ENCODE assay signal across 16 cellular contexts in the genomic region with DNA sequence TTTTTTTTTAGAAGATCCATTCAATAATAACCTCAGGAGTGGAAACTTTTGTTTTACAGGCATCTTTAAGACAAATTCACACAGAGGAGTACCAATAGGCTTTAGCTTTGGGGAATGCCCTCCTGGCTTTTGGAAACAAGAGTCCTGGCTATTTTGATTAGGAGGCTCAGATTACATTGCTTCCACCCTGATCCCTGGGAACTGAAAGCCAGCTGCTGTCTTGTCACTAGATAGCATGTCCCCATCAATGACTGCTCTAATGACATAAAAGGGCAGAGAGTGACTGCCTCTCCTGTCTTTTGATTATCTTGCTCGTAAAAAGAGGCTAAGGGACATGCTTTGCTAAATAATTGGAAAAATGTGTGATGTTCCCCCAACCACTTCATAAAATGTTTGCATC.
DNase-seq lines count a peak whose midpoint lies in the region; ATAC-seq and TF ChIP-seq lines count a peak whose summit lies in the region.
"Had no signal": no experiment of that assay in that cellular context is flagged by ENCODE, and none has a peak within 500 bp of the region (broad histone marks: within the 10 kb centered on the region; RNA-seq: fewer than 3 reads in every experiment).

No MANE protein-coding gene starts in this region.

- peak; percentile 4 for DNase-seq in NCI-H2171 treated with DMSO at 0.1 percent for 48 hours (lab: John Stamatoyannopoulos, UW)
- no peak for DNase-seq in NCI-H2171 (lab: John Stamatoyannopoulos, UW)
- peak; percentile 31 for DNase-seq in GM23338 (ENCODE audit: low spot score)
- no peak for DNase-seq in WTC11 (ENCODE audit: low spot score)
- DNase-seq in mesendoderm, result peak; percentile 62
- no peak for DNase-seq in SHP77 treated with DMSO at 0.1 percent for 48 hours (lab: John Stamatoyannopoulos, UW)
- no peak for DNase-seq in activated CD4-positive, alpha-beta T cell treated with anti-CD3 and anti-CD28 coated beads, Interleukin-2, amount 10 ng/mL, durations not matched to agents 24 days and 14 days
- DNase-seq: BE2C; CD4-positive, alpha-beta memory T cell; DND-41; GDM1; HCEC 1CT; HFFc6 had no signal

- H3K4me1 Mint-ChIP-seq in GM23338 (peaks cover 15% of the 10 kb centered on the region), WTC11 (peaks cover 22% of the 10 kb centered on the region)
- H3K4me1 Mint-ChIP-seq in stimulated activated memory B cell treated with anti-CD40 and anti-IgM and Interleukin-4, amounts not matched to agents 10 μg/mL and 1 μg/mL and 100 μg/mL, for 72 hours, result no peaks in the 10 kb centered on the region
- no peaks in the 10 kb centered on the region for H3K4me1 Mint-ChIP-seq in activated CD4-positive, alpha-beta T cell treated with anti-CD3 and anti-CD28 coated beads, Interleukin-2, amount 10 ng/mL, durations not matched to agents 24 days and 14 days
- H3K4me1 Mint-ChIP-seq: CD4-positive, alpha-beta memory T cell had no signal

- H4K8ac ChIP-seq in mesendoderm (ENCODE audit: low read depth, low read length), result no peak overlapping the region

- no peaks in the 10 kb centered on the region for H3F3A ChIP-seq in GM23338 (replicated peaks; ENCODE audit: low read depth)

- H3K27ac Mint-ChIP-seq in GM23338 (no peak overlapping the region), WTC11 (no peak overlapping the region)
- no peak overlapping the region for H3K27ac Mint-ChIP-seq in stimulated activated memory B cell treated with anti-CD40 and anti-IgM and Interleukin-4, amounts not matched to agents 10 μg/mL and 1 μg/mL and 100 μg/mL, for 72 hours
- no peak overlapping the region for H3K27ac Mint-ChIP-seq in activated CD4-positive, alpha-beta T cell treated with anti-CD3 and anti-CD28 coated beads, Interleukin-2, amount 10 ng/mL, durations not matched to agents 24 days and 14 days
- H3K27ac Mint-ChIP-seq: CD4-positive, alpha-beta memory T cell; HFFc6 had no signal

- H3K4ac ChIP-seq in mesendoderm (ENCODE audit: low read depth, low read length), result no peak overlapping the region

- no peaks in the 10 kb centered on the region for H3K9me2 ChIP-seq in GM23338 (ENCODE audit: insufficient read depth)

- H3K4me3 ChIP-seq in GM23338 (no peak overlapping the region), mesendoderm (ENCODE audit: low read length) (no peak overlapping the region)

- H3K9me3 Mint-ChIP-seq in GM23338 (no peaks in the 10 kb centered on the region), WTC11 (no peaks in the 10 kb centered on the region)
- peaks cover 2% of the 10 kb centered on the region for H3K9me3 Mint-ChIP-seq in stimulated activated memory B cell treated with anti-CD40 and anti-IgM and Interleukin-4, amounts not matched to agents 10 μg/mL and 1 μg/mL and 100 μg/mL, for 72 hours
- no peaks in the 10 kb centered on the region for H3K9me3 Mint-ChIP-seq in activated CD4-positive, alpha-beta T cell treated with anti-CD3 and anti-CD28 coated beads, Interleukin-2, amount 10 ng/mL, durations not matched to agents 24 days and 14 days
- H3K9me3 Mint-ChIP-seq: HFFc6 had no signal

- no peaks in the 10 kb centered on the region; the same call in 2 of the 3 replicates for H3K36me3 Mint-ChIP-seq in GM23338 (ENCODE audit: low read depth)
- H3K36me3 Mint-ChIP-seq in WTC11, result no peaks in the 10 kb centered on the region
- H3K36me3 Mint-ChIP-seq in stimulated activated memory B cell treated with anti-CD40 and anti-IgM and Interleukin-4, amounts not matched to agents 10 μg/mL and 1 μg/mL and 100 μg/mL, for 72 hours, result no peaks in the 10 kb centered on the region
- H3K36me3 Mint-ChIP-seq in activated CD4-positive, alpha-beta T cell treated with anti-CD3 and anti-CD28 coated beads, Interleukin-2, amount 10 ng/mL, durations not matched to agents 24 days and 14 days (ENCODE audit: low read depth), result no peaks in the 10 kb centered on the region
- H3K36me3 Mint-ChIP-seq: CD4-positive, alpha-beta memory T cell had no signal

- H3K27me3 ChIP-seq in GM23338 (ENCODE audit: insufficient read depth) (no peaks in the 10 kb centered on the region), mesendoderm (ENCODE audit: insufficient read depth, low read length, poor library complexity) (no peaks in the 10 kb centered on the region)
- H3K27me3 ChIP-seq: BE2C had no signal

- no peak overlapping the region for H3K23ac ChIP-seq in mesendoderm (ENCODE audit: low read length)

- H3K79me1 ChIP-seq in mesendoderm (ENCODE audit: low read length), result no peaks in the 10 kb centered on the region

- no peak overlapping the region for H2AK5ac ChIP-seq in mesendoderm (ENCODE audit: low read length)

- H4K5ac ChIP-seq in mesendoderm (ENCODE audit: low read length), result no peak overlapping the region

- H3K27me3 Mint-ChIP-seq in GM23338 (ENCODE audit: insufficient read depth, low read depth, poor library complexity) (peaks cover 2% of the 10 kb centered on the region), WTC11 (ENCODE audit: low read depth) (no peaks in the 10 kb centered on the region; the same call in 1 of the 2 replicates)
- no peaks in the 10 kb centered on the region for H3K27me3 Mint-ChIP-seq in stimulated activated memory B cell treated with anti-CD40 and anti-IgM and Interleukin-4, amounts not matched to agents 10 μg/mL and 1 μg/mL and 100 μg/mL, for 72 hours
- no peaks in the 10 kb centered on the region for H3K27me3 Mint-ChIP-seq in activated CD4-positive, alpha-beta T cell treated with anti-CD3 and anti-CD28 coated beads, Interleukin-2, amount 10 ng/mL, durations not matched to agents 24 days and 14 days

- H2BK15ac ChIP-seq in mesendoderm (replicated peaks; ENCODE audit: low read depth), result no peak overlapping the region

- intact Hi-C loops in activated CD4-positive, alpha-beta T cell treated with anti-CD3 and anti-CD28 coated beads, Interleukin-2, amount 10 ng/mL, durations not matched to agents 24 days and 14 days (cut with micrococcal nuclease), result no loop called here

- no peak for TF ChIP-seq CTCF in GM23338 (conservative IDR thresholded peaks at IDR 0.05; ENCODE audit: low read depth in 2 of 2)
- no peak for TF ChIP-seq CTCF in WTC11 (IDR thresholded peaks at IDR 0.05)

- no peak overlapping the region for H2BK5ac ChIP-seq in mesendoderm (ENCODE audit: low read length)

- no peak overlapping the region for H3K9ac ChIP-seq in mesendoderm (ENCODE audit: low read length)

- no peaks in the 10 kb centered on the region for H4K20me1 ChIP-seq in GM23338 (replicated peaks; ENCODE audit: insufficient read depth)

- POLR2A ChIA-PET in WTC11 (lab: Charles Lee), result no interaction called here

- H3K79me2 ChIP-seq in GM23338 (replicated peaks; ENCODE audit: insufficient read depth), result no peaks in the 10 kb centered on the region
- H3K79me2 ChIP-seq in mesendoderm (ENCODE audit: control insufficient read depth, insufficient read depth, low read length), result no peaks in the 10 kb centered on the region

- H3K56ac ChIP-seq in mesendoderm (ENCODE audit: low read length), result no peak overlapping the region

- ATAC-seq in GM23338 (peak; percentile 59), WTC11 (0 out of 2 replicates have a peak, but pooled peaks have one; percentile 32)
- ATAC-seq in stimulated activated memory B cell treated with anti-CD40 and anti-IgM and Interleukin-4, amounts not matched to agents 10 μg/mL and 1 μg/mL and 100 μg/mL, for 72 hours, result no peak

- no peak overlapping the region for H3K18ac ChIP-seq in mesendoderm (ENCODE audit: low read length)

- no peak overlapping the region for H3K4me3 Mint-ChIP-seq in GM23338
- no peak overlapping the region for H3K4me3 Mint-ChIP-seq in WTC11
- H3K4me3 Mint-ChIP-seq in stimulated activated memory B cell treated with anti-CD40 and anti-IgM and Interleukin-4, amounts not matched to agents 10 μg/mL and 1 μg/mL and 100 μg/mL, for 72 hours, result no peak overlapping the region
- H3K4me3 Mint-ChIP-seq in activated CD4-positive, alpha-beta T cell treated with anti-CD3 and anti-CD28 coated beads, Interleukin-2, amount 10 ng/mL, durations not matched to agents 24 days and 14 days, result no peak overlapping the region
- H3K4me3 Mint-ChIP-seq: CD4-positive, alpha-beta memory T cell; HFFc6 had no signal

- no peak overlapping the region for H2AFZ ChIP-seq in GM23338

- no peak overlapping the region for H2BK120ac ChIP-seq in mesendoderm (ENCODE audit: low read depth, low read length)

- H3K4me2 ChIP-seq in GM23338, result 0 out of 2 replicates have a peak overlapping the region, but pooled peaks have one; percentile 20
- no peak overlapping the region for H3K4me2 ChIP-seq in mesendoderm (ENCODE audit: low read length)

- WGBS in mesendoderm (ENCODE audit: extremely low coverage, insufficient coverage, low lambda C conversion rate), result no CpG with 5 or more reads among the region's 1 CpG

- H3K36me3 ChIP-seq in GM23338 (ENCODE audit: insufficient read depth), result no peaks in the 10 kb centered on the region
- no peaks in the 10 kb centered on the region for H3K36me3 ChIP-seq in mesendoderm (ENCODE audit: control insufficient read depth, insufficient read depth, low read length)
- H3K36me3 ChIP-seq: BE2C had no signal

- H3K4me1 ChIP-seq in GM23338 (ENCODE audit: insufficient read depth) (peaks cover 8% of the 10 kb centered on the region; the same call in 1 of the 2 replicates), mesendoderm (ENCODE audit: control insufficient read depth, low read depth, low read length) (peaks cover 9% of the 10 kb centered on the region)
- H3K4me1 ChIP-seq: BE2C had no signal

- H3K27ac ChIP-seq in GM23338 (ENCODE audit: low read depth), result no peak overlapping the region
- H3K27ac ChIP-seq in mesendoderm (ENCODE audit: low read depth, low read length), result no peak overlapping the region
- H3K27ac ChIP-seq: C4-2B, HL-60 had no signal

- CTCF ChIA-PET in WTC11 (lab: Charles Lee), result interaction anchor here (0.9 kb wide), 1 partner anchor 45 kb away, joined by 3 read pairs; no protein-coding TSS in a partner anchor

TF ChIP-seq in GM23338, 12 proteins besides CTCF, POLR2A, EP300 and RAD21 (continues in another document):
- no peak for TF ChIP-seq JUNB (IDR thresholded peaks at IDR 0.05; ENCODE audit: unreplicated experiment)

Comparison
In these comparisons a context has a peak if more than half of its experiments do, and no peak if none do; other contexts are left out.
1. DNase-seq: peak in NCI-H2171 treated with DMSO at 0.1 percent for 48 hours (single experiment), GM23338 (single experiment) and mesendoderm (single experiment); none in NCI-H2171 (single experiment), WTC11 (single experiment), SHP77 treated with DMSO at 0.1 percent for 48 hours (single experiment) and activated CD4-positive, alpha-beta T cell treated with anti-CD3 and anti-CD28 coated beads, Interleukin-2, amount 10 ng/mL, durations not matched to agents 24 days and 14 days (single experiment).